ENCODE assay signal across 7 cellular contexts in the genomic region with DNA sequence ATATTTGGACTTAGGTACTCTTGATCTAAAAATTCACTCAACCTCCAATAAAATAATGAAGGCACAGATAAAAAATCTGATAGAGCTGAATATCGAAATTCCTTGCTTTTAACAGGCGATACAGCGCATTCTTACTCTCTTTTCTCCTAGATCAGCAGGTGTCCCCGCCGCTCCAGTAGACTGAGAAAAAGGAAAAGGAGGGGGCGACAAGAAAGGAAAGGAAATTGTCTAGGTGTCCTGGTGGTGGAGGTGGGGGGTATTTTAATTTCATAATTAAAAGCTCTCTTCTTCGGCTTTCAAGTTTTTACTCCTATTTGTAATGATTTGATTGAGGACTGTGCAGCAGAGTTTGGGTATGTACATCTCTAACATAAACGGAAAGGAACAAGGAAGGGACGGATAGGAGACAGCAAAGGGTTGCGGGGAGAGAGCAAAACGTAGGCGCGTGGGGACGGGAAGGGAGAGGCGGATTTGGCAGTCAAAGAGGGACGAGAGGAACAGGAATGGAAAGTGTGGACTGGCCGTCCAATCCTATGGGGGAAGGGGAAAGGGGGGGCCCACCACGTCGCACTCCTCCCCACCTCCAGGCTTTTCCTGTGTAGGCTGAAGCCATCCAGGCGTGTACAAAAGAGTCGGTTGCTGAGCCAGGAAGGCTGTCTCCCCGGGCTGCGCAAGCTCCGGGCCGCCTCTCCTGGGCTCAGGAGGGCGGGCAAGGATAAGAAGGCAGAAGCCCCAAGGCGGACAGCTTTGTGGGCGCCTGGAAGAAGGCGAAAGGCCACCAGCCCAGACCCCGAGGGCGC. TPM values are rescaled to one million over a fixed set of nuclear protein-coding genes. Genes with fewer than 3 reads are reported as not detected.
DNase-seq lines count a peak whose midpoint lies in the region; TF ChIP-seq lines count a peak whose summit lies in the region.

No MANE protein-coding gene starts in this region.

- H3K4me1 ChIP-seq in iPS DF 6.9 (ENCODE audit: control insufficient read depth, insufficient read depth, low read length), result no peaks in the 10 kb centered on the region

- H3K27me3 ChIP-seq in GM06990 (replicated peaks; ENCODE audit: control insufficient read depth, insufficient read depth, low read length), result no peaks in the 10 kb centered on the region; the same call in 1 of the 2 replicates
- H3K27me3 ChIP-seq in brain microvascular endothelial cell (replicated peaks), result no peaks in the 10 kb centered on the region
- no peaks in the 10 kb centered on the region for H3K27me3 ChIP-seq in iPS DF 6.9 (ENCODE audit: control insufficient read depth, insufficient read depth, low read length)

- peak overlapping the region; percentile 86 for H3K4me3 ChIP-seq in GM06990 (replicated peaks; ENCODE audit: low read depth, low read length)
- H3K4me3 ChIP-seq in brain microvascular endothelial cell (ENCODE audit: low read depth, low read length), result peak overlapping the region; percentile 75
- H3K4me3 ChIP-seq in iPS DF 6.9 (ENCODE audit: low read length), result peak overlapping the region; percentile 82; the same call in 1 of the 2 replicates

- in situ Hi-C loops in brain microvascular endothelial cell (cut with HindIII; ENCODE audit: low pct_ligation_motif_present, low sequenced_read_pairs), result no loop called here

- H3K27ac ChIP-seq in KOPT-K1 (ENCODE audit: low read depth, low read length, poor library complexity, severe bottlenecking) (peak overlapping the region; percentile 86), brain microvascular endothelial cell (peak overlapping the region; percentile 97), iPS DF 6.9 (ENCODE audit: low read length) (no peak overlapping the region)

- H3K36me3 ChIP-seq in GM06990 (ENCODE audit: control insufficient read depth, insufficient read depth, low read length) (no peaks in the 10 kb centered on the region), KOPT-K1 (ENCODE audit: insufficient read depth, low read length) (no peaks in the 10 kb centered on the region), brain microvascular endothelial cell (replicated peaks) (no peaks in the 10 kb centered on the region), iPS DF 6.9 (ENCODE audit: control insufficient read depth, insufficient read depth, low read length) (no peaks in the 10 kb centered on the region)

- H3K9me3 ChIP-seq in KOPT-K1 (ENCODE audit: insufficient read depth, low read length, poor library complexity, severe bottlenecking) (no peaks in the 10 kb centered on the region), iPS DF 6.9 (ENCODE audit: control insufficient read depth, insufficient read depth, low read length) (no peaks in the 10 kb centered on the region)

- no peak for TF ChIP-seq CTCF in GM06990 (IDR thresholded peaks at IDR 0.05; ENCODE audit: insufficient read depth, low read length, poor library complexity, severe bottlenecking)
- TF ChIP-seq CTCF in brain microvascular endothelial cell (IDR thresholded peaks at IDR 0.05; ENCODE audit: low read depth, low read length, missing control alignments), result peak; percentile 14

- no CpG with 5 or more reads among the region's 31 CpGs for WGBS in iPS DF 6.9 (ENCODE audit: insufficient coverage, insufficient read length)

- DNase-seq in GM06990 (ENCODE audit: extremely low read depth, insufficient read length), result no peak
- DNase-seq in GOT3 (lab: John Stamatoyannopoulos, UW), result peak; percentile 39
- peak; percentile 90 for DNase-seq in RKO (ENCODE audit: low spot score)
- DNase-seq in brain microvascular endothelial cell, result peak; percentile 73
- no peak for DNase-seq in iPS DF 6.9 (ENCODE audit: low read depth, low spot score)
- DNase-seq in renal cortical epithelial cell (ENCODE audit: low read depth), result peak; percentile 64

RNA-seq across cellular contexts. Expression of gene HECTD2, which starts 0.9 kb away (rescaled TPM):
- total RNA-seq in renal cortical epithelial cell, result 5.6 and 11.7 TPM in 2 replicates

Comparison
In these comparisons a context has a peak if more than half of its experiments do, and no peak if none do; other contexts are left out.
1. DNase-seq: peak in GOT3 (single experiment), RKO (single experiment), brain microvascular endothelial cell (single experiment) and renal cortical epithelial cell (single experiment); none in GM06990 (single experiment) and iPS DF 6.9 (single experiment).
2. Peak in every context shown above with its lines, with median percentiles within 50 percentile points of each other: H3K4me3 ChIP-seq.